In the genomic region with DNA sequence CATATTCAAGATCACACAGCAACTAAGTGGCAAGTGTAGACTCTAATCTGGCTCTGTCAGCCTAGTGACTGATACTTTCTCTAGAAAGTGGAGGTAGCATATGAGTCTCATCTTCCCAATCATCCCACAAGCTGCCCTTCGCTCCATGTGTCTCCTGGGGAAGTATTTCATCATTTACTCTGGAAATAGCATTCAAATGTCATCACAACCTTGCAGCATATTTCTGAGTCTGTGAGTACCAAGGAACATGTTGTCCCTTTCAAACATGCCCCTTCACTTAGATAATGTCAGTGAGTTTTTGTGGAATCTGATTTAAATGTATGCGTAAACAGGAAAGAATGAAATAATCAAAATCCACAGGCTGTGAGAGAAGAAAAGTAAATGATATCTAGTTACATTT, we compare ENCODE assay signal across 20 cellular contexts.
DNase-seq lines count a peak whose midpoint lies in the region; ATAC-seq and TF ChIP-seq lines count a peak whose summit lies in the region.
"Had no signal": no experiment of that assay in that cellular context is flagged by ENCODE, and none has a peak within 500 bp of the region (broad histone marks: within the 10 kb centered on the region; RNA-seq: fewer than 3 reads in every experiment).

No MANE protein-coding gene starts in this region.

- intact Hi-C loops in left lung (cut with DNase I): no loop called here

- in situ Hi-C loops in brain microvascular endothelial cell (cut with HindIII; ENCODE audit: low pct_ligation_motif_present, low sequenced_read_pairs): no loop called here

- ATAC-seq in HG03280 (IDR thresholded peaks at IDR 0.05; ENCODE audit: unreplicated experiment) (no peak), left lung (no peak), GM19463 (IDR thresholded peaks at IDR 0.05; ENCODE audit: unreplicated experiment) (no peak)
- ATAC-seq: K562, T-helper 17 cell had no signal

- H3K36me3 ChIP-seq in brain microvascular endothelial cell (replicated peaks): no peaks in the 10 kb centered on the region
- no peaks in the 10 kb centered on the region for H3K36me3 ChIP-seq in left lung
- H3K36me3 ChIP-seq: cardiac muscle cell, heart left ventricle, left ventricle myocardium inferior, SJSA1, upper lobe of left lung had no signal

- peaks cover 0 to 3% of the 10 kb centered on the region in 2 donors for H3K4me1 ChIP-seq in left lung
- H3K4me1 ChIP-seq: SJSA1 had no signal

- no peak for TF ChIP-seq CTCF in brain microvascular endothelial cell (IDR thresholded peaks at IDR 0.05; ENCODE audit: low read depth, low read length, missing control alignments)
- no peak for TF ChIP-seq CTCF in left lung (IDR thresholded peaks at IDR 0.05)

- peak overlapping the region; percentile 15 for H3K27ac ChIP-seq in brain microvascular endothelial cell
- H3K27ac ChIP-seq in left lung: no peak overlapping the region
- H3K27ac ChIP-seq: cardiac muscle cell, heart left ventricle, left ventricle myocardium inferior, SJSA1 had no signal

- H3K9me3 ChIP-seq in left lung: no peaks in the 10 kb centered on the region
- H3K9me3 ChIP-seq: SJSA1, upper lobe of left lung had no signal

- DNase-seq in EL (peak; percentile 51), brain microvascular endothelial cell (peak; percentile 58), fibroblast of the conjunctiva (ENCODE audit: low read depth) (peak; percentile 86), renal cortical epithelial cell (ENCODE audit: low read depth) (peak; percentile 35), left lung (no peak), NCI-H446 treated with DMSO at 0.1 percent for 48 hours (lab: John Stamatoyannopoulos, UW) (no peak)
- DNase-seq: activated CD8-positive, alpha-beta memory T cell treated with anti-CD3 and anti-CD28 coated beads, Interleukin-2, amount 50 U/mL, for 48 hours; activated naive CD8-positive, alpha-beta T cell treated with anti-CD3 and anti-CD28 coated beads, Interleukin-2, amount 10 ng/mL, durations not matched to agents 7 days and 5 days; COR-L47; heart left ventricle; left ventricle myocardium inferior; NCI-H187; stimulated activated CD4-positive, alpha-beta T cell treated with anti-CD3 and anti-CD28 coated beads, Interleukin-12 subunit alpha, Interleukin-12 subunit beta, amount 100 ng/mL, for 4 hours; T-helper 17 cell; upper lobe of left lung had no signal

- H3K27me3 ChIP-seq in brain microvascular endothelial cell (replicated peaks) (no peaks in the 10 kb centered on the region), left lung (no peaks in the 10 kb centered on the region)
- H3K27me3 ChIP-seq: cardiac muscle cell, heart left ventricle, SJSA1, upper lobe of left lung had no signal

- H3K4me3 ChIP-seq in brain microvascular endothelial cell (ENCODE audit: low read depth, low read length) (no peak overlapping the region), left lung (no peak overlapping the region)
- H3K4me3 ChIP-seq: cardiac muscle cell, heart left ventricle, K562, left ventricle myocardium inferior, SJSA1, upper lobe of left lung had no signal

Comparison
In these comparisons a context has a peak if more than half of its experiments do, and no peak if none do; other contexts are left out.
1. DNase-seq: peak in EL (single experiment), brain microvascular endothelial cell (single experiment), fibroblast of the conjunctiva (single experiment) and renal cortical epithelial cell (single experiment); none in left lung (0 of 2) and NCI-H446 treated with DMSO at 0.1 percent for 48 hours (single experiment).